ENCODE assay signal across 8 cellular contexts in the genomic region with DNA sequence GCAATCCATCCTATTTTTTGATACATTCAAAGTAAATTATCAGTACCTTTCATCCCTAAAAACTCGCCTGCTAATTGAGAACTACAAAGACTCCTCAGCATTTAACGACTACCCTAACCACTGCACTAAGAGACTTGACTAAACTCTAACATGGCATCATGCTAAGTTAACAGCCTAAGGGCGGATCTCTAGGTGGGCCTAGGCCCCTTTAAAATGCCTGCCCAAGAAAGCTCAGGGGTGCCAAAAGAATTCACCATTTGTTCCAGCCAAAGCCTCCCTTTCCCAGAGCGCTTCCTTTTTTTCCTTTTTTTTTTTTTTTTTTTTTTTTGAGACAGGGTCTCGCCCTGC. TPM values are rescaled to one million over a fixed set of nuclear protein-coding genes. Genes with fewer than 3 reads are reported as not detected.
DNase-seq lines count a peak whose midpoint lies in the region; ATAC-seq and TF ChIP-seq lines count a peak whose summit lies in the region.

No MANE protein-coding gene starts in this region.

- peak overlapping the region; percentile 75 for H3K4me3 ChIP-seq in OCI-LY7 (ENCODE audit: low read depth, low read length, poor library complexity, severe bottlenecking)
- H3K4me3 ChIP-seq in esophagus (ENCODE audit: low read depth in 1 of 2, low read length in 2 of 2), result peak overlapping the region; percentile 90
- peak overlapping the region; percentile 75 for H3K4me3 ChIP-seq in ovary

- TSS peak; percentile 100 for BruUV-seq in OCI-LY7 (replicated peaks; lab: Mats Ljungman, UMichigan)

- ATAC-seq in GM21529 (IDR thresholded peaks at IDR 0.05; ENCODE audit: unreplicated experiment), result peak; percentile 16

- H3K27ac ChIP-seq in OCI-LY7 (ENCODE audit: low read depth, low read length, poor library complexity, severe bottlenecking) (peak overlapping the region; percentile 74), esophagus (ENCODE audit: low read depth in 2 of 2, low read length in 1 of 2) (peak overlapping the region; percentile 62 to 78), ovary (peak overlapping the region in 1 of 2 donors; percentile 58)

- TF ChIP-seq POLR2A in ovary (IDR thresholded peaks at IDR 0.05), result no peak

- H4K20me1 ChIP-seq in OCI-LY7 (ENCODE audit: insufficient read depth, low read length), result peaks cover 4% of the 10 kb centered on the region; the same call in 1 of the 2 replicates

- TF ChIP-seq EP300 in ovary (IDR thresholded peaks at IDR 0.05), result no peak

- peaks cover 14% of the 10 kb centered on the region; the same call in 1 of the 2 replicates for H3K79me2 ChIP-seq in OCI-LY7 (ENCODE audit: insufficient read depth, low read depth, low read length)

- no peaks in the 10 kb centered on the region for H3K9me2 ChIP-seq in OCI-LY7 (ENCODE audit: insufficient read depth, low read length)

- peak overlapping the region; percentile 78 for H3K4me2 ChIP-seq in OCI-LY7 (ENCODE audit: low read length)

- H3K36me3 ChIP-seq in OCI-LY7 (ENCODE audit: insufficient read depth, low read length), result peaks cover 11% of the 10 kb centered on the region; the same call in 1 of the 2 replicates
- peaks cover 0 to 3% of the 10 kb centered on the region in 2 donors for H3K36me3 ChIP-seq in esophagus (ENCODE audit: control insufficient read depth in 2 of 2, insufficient read depth in 2 of 2, low read length in 1 of 2)
- no peaks in the 10 kb centered on the region for H3K36me3 ChIP-seq in ovary

- H2AFZ ChIP-seq in OCI-LY7 (ENCODE audit: low read length), result peak overlapping the region; percentile 98

- H3K4me1 ChIP-seq in OCI-LY7 (ENCODE audit: insufficient read depth, low read length, poor library complexity, severe bottlenecking) (peaks cover 19% of the 10 kb centered on the region), esophagus (ENCODE audit: control insufficient read depth in 2 of 2, insufficient read depth in 2 of 2, low read length in 1 of 2) (peaks cover 0 to 3% of the 10 kb centered on the region in 2 donors), ovary (ENCODE audit: insufficient read depth) (peaks cover 2% of the 10 kb centered on the region)

- H3K27me3 ChIP-seq in esophagus (ENCODE audit: control insufficient read depth in 1 of 2, insufficient read depth in 2 of 2, low read length in 2 of 2) (no peaks in the 10 kb centered on the region), ovary (no peaks in the 10 kb centered on the region)

- 58 to 63% methylated on average over 5 of the region's 5 CpGs for WGBS in esophagus, 2 donors
- 31 to 40% (median 34%) methylated on average over 5 of the region's 5 CpGs for WGBS in ovary, 3 donors

- TF ChIP-seq CTCF in OCI-LY7 (conservative IDR thresholded peaks at IDR 0.05; ENCODE audit: low read length) (no peak), ovary (IDR thresholded peaks at IDR 0.05) (no peak)

- POLR2A ChIA-PET in OCI-LY7 (lab: Charles Lee), result interaction anchor here (0.6 to 1.9 kb wide), 7 partner anchors 24 to 219 kb away, joined by 3 to 11 read pairs (median 3); no protein-coding TSS in a partner anchor

- H3K9me3 ChIP-seq in OCI-LY7 (ENCODE audit: low read length) (no peaks in the 10 kb centered on the region), esophagus (ENCODE audit: control insufficient read depth in 2 of 2, insufficient read depth in 1 of 2, low read depth in 1 of 2, low read length in 1 of 2) (no peaks in the 10 kb centered on the region), ovary (no peaks in the 10 kb centered on the region)

- intact Hi-C loops in OCI-LY7 (cut with micrococcal nuclease; ENCODE audit: unreplicated experiment) (no loop called here), ovary (cut with DNase I) (no loop called here)

- no peak for DNase-seq in OCI-LY7 (ENCODE audit: low spot score)
- no peak for DNase-seq in ovary
- no peak for DNase-seq in A172 (ENCODE audit: low spot score)
- DNase-seq in NAMALWA (ENCODE audit: low spot score), result no peak
- DNase-seq in NCI-H345 (lab: John Stamatoyannopoulos, UW), result no peak
- no peak for DNase-seq in HPDE6-E6E7 (ENCODE audit: extremely low spot score)

- CTCF ChIA-PET in OCI-LY7 (lab: Charles Lee; ENCODE audit: unreplicated experiment), result no interaction called here

RNA-seq across cellular contexts. Expression of a gene that starts 0.6 kb away (rescaled TPM):
- 27.6 and 38.6 TPM in 2 replicates for total RNA-seq in OCI-LY7 (2014; rRNA removed; shearing (Covaris generic))
- 27.5 and 29.6 TPM in 2 replicates for total RNA-seq in OCI-LY7 (2022)
- polyA plus RNA-seq in esophagus, result 1 to 10 TPM; 3.6 to 4.3 TPM
- total RNA-seq in ovary, result 10 to 100 TPM; 20.1 to 45.9 (median 32.8) TPM
- 10 to 100 TPM in 1 of 2 donors, 1 to 10 TPM in 1; 8.5 to 12.0 TPM for polyA plus RNA-seq in ovary
- 14.1 and 24.7 TPM in 2 replicates for total RNA-seq in A172 (2014; rRNA removed; shearing (Covaris generic))

RNA-seq across cellular contexts. Expression of a gene that starts 6.1 kb away (rescaled TPM):
- not detected in 2 replicates for total RNA-seq in OCI-LY7 (2014; rRNA removed; shearing (Covaris generic))
- not detected in 2 replicates for total RNA-seq in OCI-LY7 (2022)
- under 1 TPM in 1 of 2 donors, not detected in 1; 0.13 TPM for polyA plus RNA-seq in esophagus
- under 1 TPM in 3 of 7 donors, not detected in 4; 0.42 to 0.79 (median 0.53) TPM for total RNA-seq in ovary
- under 1 TPM in 1 of 2 donors, not detected in 1; 0.45 TPM for polyA plus RNA-seq in ovary
- total RNA-seq in A172 (2014; rRNA removed; shearing (Covaris generic)), result not detected in 2 replicates

RNA-seq across cellular contexts. Expression of a gene that starts 23.3 kb away (rescaled TPM):
- not detected in 2 replicates for total RNA-seq in OCI-LY7 (2014; rRNA removed; shearing (Covaris generic))
- not detected in 2 replicates for total RNA-seq in OCI-LY7 (2022)
- polyA plus RNA-seq in esophagus, result 1 to 10 TPM in 1 of 2 donors, under 1 TPM in 1; 0.88 to 1.1 TPM
- 1 to 10 TPM in 5 of 7 donors, under 1 TPM in 2; 0.23 to 3.1 (median 1.2) TPM for total RNA-seq in ovary
- 10 to 100 TPM in 1 of 2 donors, 1 to 10 TPM in 1; 3.3 to 14.2 TPM for polyA plus RNA-seq in ovary
- 2.2 and 3.1 TPM in 2 replicates for total RNA-seq in A172 (2014; rRNA removed; shearing (Covaris generic))

RNA-seq across cellular contexts. Expression of a gene that starts 59.2 kb away (rescaled TPM):
- 2.1 and 13.3 TPM in 2 replicates for total RNA-seq in OCI-LY7 (2014; rRNA removed; shearing (Covaris generic))
- 2.2 and 4.6 TPM in 2 replicates for total RNA-seq in OCI-LY7 (2022)
- 1 to 10 TPM; 2.5 to 6.7 TPM for polyA plus RNA-seq in esophagus
- 1 to 10 TPM; 2.2 to 8.7 (median 4.0) TPM for total RNA-seq in ovary
- polyA plus RNA-seq in ovary, result 10 to 100 TPM in 1 of 2 donors, 1 to 10 TPM in 1; 2.8 to 14.2 TPM
- 0.69 and 1.1 TPM in 2 replicates for total RNA-seq in A172 (2014; rRNA removed; shearing (Covaris generic))
